Comparison of ENCODE assay signal across 30 cellular contexts in the genomic region with DNA sequence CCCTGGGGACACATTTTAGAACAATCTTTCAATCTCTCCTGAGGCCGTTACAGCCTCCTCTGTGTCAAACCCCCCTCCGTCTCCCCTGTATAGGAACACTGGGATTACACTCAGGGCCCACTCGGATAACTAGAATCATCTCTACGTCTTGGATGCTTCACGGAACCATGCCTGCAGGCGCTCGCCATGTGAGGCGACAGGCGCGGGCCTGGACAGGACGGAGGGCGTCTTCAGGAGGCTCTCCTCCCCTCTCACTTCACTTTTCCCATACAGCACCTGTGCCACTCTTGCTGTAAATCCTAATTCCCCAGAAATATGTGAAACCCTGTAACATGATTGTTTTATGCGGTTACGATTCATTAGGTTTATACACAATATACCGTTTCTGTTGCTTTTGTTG. TPM values are rescaled to one million over a fixed set of nuclear protein-coding genes. Genes with fewer than 3 reads are reported as not detected.
"Had no signal": no experiment of that assay in that cellular context is flagged by ENCODE, and none has a peak within 500 bp of the region (broad histone marks: within the 10 kb centered on the region; RNA-seq: fewer than 3 reads in every experiment).

No MANE protein-coding gene starts in this region.

- H3K9me3 Mint-ChIP-seq: activated CD4-positive, alpha-beta memory T cell treated with anti-CD3 and anti-CD28 coated beads for 36 hours; activated CD4-positive, alpha-beta T cell treated with anti-CD3 and anti-CD28 coated beads, Interleukin-2, amount 10 ng/mL, durations not matched to agents 24 days and 14 days; activated naive CD4-positive, alpha-beta T cell treated with anti-CD3 and anti-CD28 coated beads, Interleukin-2, amount 10 ng/mL, durations not matched to agents 7 days and 5 days; activated naive CD4-positive, alpha-beta T cell treated with anti-CD3 and anti-CD28 coated beads, Interleukin-2, amount 50 U/mL, for 72 hours; activated naive CD8-positive, alpha-beta T cell treated with anti-CD3 and anti-CD28 coated beads, Interleukin-2, amount 10 ng/mL, durations not matched to agents 7 days and 5 days; activated T-cell treated with anti-CD3 and anti-CD28 coated beads, Interleukin-2, amount 50 U/mL, for 24 hours; activated T-cell treated with anti-CD3 and anti-CD28 coated beads, Interleukin-2, amount 50 U/mL, for 72 hours; T-helper 2 cell treated with Interferon-gamma antibody and Interleukin-4, amounts not matched to agents 5 μg/mL and 100 μg/mL, for 36 hours had no signal

- H3K27ac Mint-ChIP-seq: activated CD4-positive, alpha-beta memory T cell treated with anti-CD3 and anti-CD28 coated beads for 36 hours; activated CD4-positive, alpha-beta T cell treated with anti-CD3 and anti-CD28 coated beads for 36 hours; activated CD4-positive, alpha-beta T cell treated with anti-CD3 and anti-CD28 coated beads, Interleukin-2, amount 10 ng/mL, durations not matched to agents 24 days and 14 days; activated CD8-positive, alpha-beta T cell treated with anti-CD3 and anti-CD28 coated beads, Interleukin-2, amount 10 ng/mL, durations not matched to agents 7 days and 5 days; activated naive CD4-positive, alpha-beta T cell treated with anti-CD3 and anti-CD28 coated beads, Interleukin-2, amount 10 ng/mL, durations not matched to agents 7 days and 5 days; activated naive CD8-positive, alpha-beta T cell treated with anti-CD3 and anti-CD28 coated beads, Interleukin-2, amount 10 ng/mL, durations not matched to agents 7 days and 5 days; activated T-cell treated with anti-CD3 and anti-CD28 coated beads, Interleukin-2, amount 50 U/mL, for 24 hours; activated T-cell treated with anti-CD3 and anti-CD28 coated beads, Interleukin-2, amount 50 U/mL, for 72 hours; T-helper 17 cell; T-helper 2 cell treated with Interferon-gamma antibody and Interleukin-4, amounts not matched to agents 5 μg/mL and 100 μg/mL, for 36 hours had no signal

- H3K27ac ChIP-seq: ascending aorta, breast epithelium, cardiac muscle cell, colonic mucosa, heart left ventricle had no signal

- H3K9me3 ChIP-seq: ascending aorta, breast epithelium, colonic mucosa, heart left ventricle had no signal

- H3K36me3 Mint-ChIP-seq: activated CD4-positive, alpha-beta memory T cell treated with anti-CD3 and anti-CD28 coated beads for 36 hours; activated naive CD4-positive, alpha-beta T cell treated with anti-CD3 and anti-CD28 coated beads, Interleukin-2, amount 10 ng/mL, durations not matched to agents 7 days and 5 days; activated naive CD4-positive, alpha-beta T cell treated with anti-CD3 and anti-CD28 coated beads, Interleukin-2, amount 50 U/mL, for 72 hours; activated naive CD8-positive, alpha-beta T cell treated with anti-CD3 and anti-CD28 coated beads, Interleukin-2, amount 10 ng/mL, durations not matched to agents 7 days and 5 days had no signal

- H3K27me3 Mint-ChIP-seq: activated CD4-positive, alpha-beta memory T cell treated with anti-CD3 and anti-CD28 coated beads for 36 hours; activated CD4-positive, alpha-beta T cell treated with anti-CD3 and anti-CD28 coated beads for 36 hours; activated CD4-positive, alpha-beta T cell treated with anti-CD3 and anti-CD28 coated beads, Interleukin-2, amount 10 ng/mL, durations not matched to agents 24 days and 14 days; activated naive CD4-positive, alpha-beta T cell treated with anti-CD3 and anti-CD28 coated beads, Interleukin-2, amount 10 ng/mL, durations not matched to agents 7 days and 5 days; activated naive CD8-positive, alpha-beta T cell treated with anti-CD3 and anti-CD28 coated beads, Interleukin-2, amount 10 ng/mL, durations not matched to agents 7 days and 5 days; activated T-cell treated with anti-CD3 and anti-CD28 coated beads, Interleukin-2, amount 50 U/mL, for 24 hours; T-helper 17 cell had no signal

- H3K36me3 ChIP-seq: ascending aorta, breast epithelium, cardiac muscle cell, colonic mucosa, heart left ventricle had no signal

- H3K4me3 ChIP-seq: ascending aorta, breast epithelium, cardiac muscle cell, colonic mucosa, heart left ventricle had no signal

- DNase-seq: activated CD4-positive, alpha-beta memory T cell treated with anti-CD3 and anti-CD28 coated beads for 36 hours; activated CD4-positive, alpha-beta T cell treated with anti-CD3 and anti-CD28 coated beads for 36 hours; activated CD4-positive, alpha-beta T cell treated with anti-CD3 and anti-CD28 coated beads, Interleukin-2, amount 10 ng/mL, durations not matched to agents 24 days and 14 days; activated CD4-positive, CD25-positive, alpha-beta regulatory T cell; activated CD4-positive, CD25-positive, alpha-beta regulatory T cell treated with anti-CD3 and anti-CD28 coated beads, Interleukin-2, amount 50 U/mL, for 72 hours; activated CD8-positive, alpha-beta memory T cell treated with anti-CD3 and anti-CD28 coated beads, Interleukin-2, amount 50 U/mL, for 48 hours; activated CD8-positive, alpha-beta T cell treated with anti-CD3 and anti-CD28 coated beads, Interleukin-2, amount 10 ng/mL, durations not matched to agents 7 days and 5 days; activated gamma-delta T cell; activated naive CD4-positive, alpha-beta T cell; activated naive CD4-positive, alpha-beta T cell treated with anti-CD3 and anti-CD28 coated beads, Interleukin-2, amount 10 ng/mL, durations not matched to agents 7 days and 5 days; activated naive CD8-positive, alpha-beta T cell treated with anti-CD3 and anti-CD28 coated beads, Interleukin-2, amount 10 ng/mL, durations not matched to agents 7 days and 5 days; activated T-cell treated with anti-CD3 and anti-CD28 coated beads for 4 hours; activated T-cell treated with anti-CD3 and anti-CD28 coated beads, Interleukin-2, amount 50 U/mL, for 24 hours; activated T-cell treated with anti-CD3 and anti-CD28 coated beads, Interleukin-2, amount 50 U/mL, for 72 hours; central memory CD4-positive, alpha-beta T cell; cerebellar nuclear complex; colonic mucosa; effector CD8-positive, alpha-beta T cell; foreskin fibroblast; heart left ventricle; T-helper 1 cell; T-helper 17 cell; T1000 had no signal

- H3K27me3 ChIP-seq: ascending aorta, breast epithelium, cardiac muscle cell, colonic mucosa, heart left ventricle had no signal

- ATAC-seq: activated CD4-positive, alpha-beta T cell treated with anti-CD3 and anti-CD28 coated beads for 36 hours; activated CD8-positive, alpha-beta T cell treated with anti-CD3 and anti-CD28 coated beads, Interleukin-2, amount 10 ng/mL, durations not matched to agents 7 days and 5 days; activated naive CD4-positive, alpha-beta T cell treated with anti-CD3 and anti-CD28 coated beads, Interleukin-2, amount 50 U/mL, for 72 hours; activated T-cell treated with anti-CD3 and anti-CD28 coated beads, Interleukin-2, amount 50 U/mL, for 72 hours; esophagus mucosa; heart left ventricle; T-helper 17 cell had no signal

- H3K4me3 Mint-ChIP-seq: activated CD4-positive, alpha-beta memory T cell treated with anti-CD3 and anti-CD28 coated beads for 36 hours; activated CD4-positive, alpha-beta T cell treated with anti-CD3 and anti-CD28 coated beads for 36 hours; activated CD4-positive, alpha-beta T cell treated with anti-CD3 and anti-CD28 coated beads, Interleukin-2, amount 10 ng/mL, durations not matched to agents 24 days and 14 days; activated CD8-positive, alpha-beta T cell treated with anti-CD3 and anti-CD28 coated beads, Interleukin-2, amount 10 ng/mL, durations not matched to agents 7 days and 5 days; activated naive CD4-positive, alpha-beta T cell treated with anti-CD3 and anti-CD28 coated beads, Interleukin-2, amount 10 ng/mL, durations not matched to agents 7 days and 5 days; activated naive CD8-positive, alpha-beta T cell treated with anti-CD3 and anti-CD28 coated beads, Interleukin-2, amount 10 ng/mL, durations not matched to agents 7 days and 5 days; activated T-cell treated with anti-CD3 and anti-CD28 coated beads, Interleukin-2, amount 50 U/mL, for 24 hours; activated T-cell treated with anti-CD3 and anti-CD28 coated beads, Interleukin-2, amount 50 U/mL, for 72 hours; brain; T-helper 17 cell; T-helper 2 cell treated with Interferon-gamma antibody and Interleukin-4, amounts not matched to agents 5 μg/mL and 100 μg/mL, for 36 hours had no signal

RNA-seq across cellular contexts. Expression of a gene that starts 10.4 kb away (rescaled TPM):
- total RNA-seq: activated CD4-positive, alpha-beta memory T cell treated with anti-CD3 and anti-CD28 coated beads for 36 hours; activated CD4-positive, alpha-beta T cell treated with anti-CD3 and anti-CD28 coated beads, Interleukin-2, amount 10 ng/mL, durations not matched to agents 24 days and 14 days; activated naive CD4-positive, alpha-beta T cell treated with anti-CD3 and anti-CD28 coated beads, Interleukin-2, amount 50 U/mL, for 72 hours; activated T-cell treated with anti-CD3 and anti-CD28 coated beads, Interleukin-2, amount 50 U/mL, for 72 hours; ascending aorta; esophagus mucosa had no signal
